Comparison of ENCODE assay signal across 9 cellular contexts in the genomic region with DNA sequence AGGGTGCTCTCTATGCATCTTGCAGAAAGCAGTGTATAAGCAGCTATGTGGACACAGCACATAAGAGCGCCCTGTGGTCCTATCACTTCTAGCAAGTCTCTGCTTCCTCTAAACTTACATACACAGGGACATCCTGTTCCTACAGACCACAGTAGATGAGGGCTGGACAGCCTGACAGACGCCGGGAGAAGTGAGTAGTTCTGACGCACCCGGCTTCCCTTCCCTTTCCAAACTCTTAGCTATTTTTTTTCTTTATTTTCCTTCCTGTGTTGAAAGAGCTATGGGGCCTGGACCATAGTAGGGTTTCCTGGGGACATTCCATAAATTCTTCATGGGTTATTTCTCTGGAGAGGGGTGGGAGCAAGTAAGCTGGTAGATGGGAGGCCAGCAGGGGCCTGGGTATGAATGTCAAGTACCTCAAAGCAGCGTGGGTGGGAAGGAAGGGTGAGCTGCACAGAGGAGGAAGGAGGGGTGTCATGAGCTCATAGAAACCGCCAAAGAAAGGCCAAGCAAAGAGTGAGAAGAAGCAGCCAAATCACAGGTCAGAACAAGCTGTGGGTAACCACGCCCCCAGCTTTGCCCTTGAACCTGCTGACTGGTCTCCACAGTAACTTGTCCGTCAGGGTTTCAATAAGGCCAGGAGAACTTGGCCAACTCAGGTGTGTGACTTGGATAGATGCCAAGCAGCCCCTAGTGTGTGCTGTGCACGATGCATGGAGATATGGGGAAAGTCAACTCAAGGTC. TPM values are rescaled to one million over a fixed set of nuclear protein-coding genes. Genes with fewer than 3 reads are reported as not detected.
DNase-seq lines count a peak whose midpoint lies in the region; ATAC-seq lines count a peak whose summit lies in the region.
"Had no signal": no experiment of that assay in that cellular context is flagged by ENCODE, and none has a peak within 500 bp of the region (broad histone marks: within the 10 kb centered on the region; RNA-seq: fewer than 3 reads in every experiment).

No MANE protein-coding gene starts in this region.

- H2AK5ac ChIP-seq in neuronal stem cell (ENCODE audit: low read depth, low read length), result no peak overlapping the region

- WGBS in neuronal stem cell (ENCODE audit: extremely low coverage in 2 of 2, insufficient read length in 2 of 2, insufficient replicate concordance in 1 of 2), 2 donors, result no CpG with 5 or more reads among the region's 10 CpGs

- no peak overlapping the region for H2BK12ac ChIP-seq in neuronal stem cell (ENCODE audit: low read length)

- H3K4me1 ChIP-seq in neuronal stem cell (ENCODE audit: control insufficient read depth in 2 of 2, insufficient read depth in 1 of 2, low read depth in 1 of 2, low read length in 2 of 2), result peaks cover 7 to 8% of the 10 kb centered on the region in 2 donors

- no peak overlapping the region for H3K4ac ChIP-seq in neuronal stem cell (ENCODE audit: low read length)

- H3K36me3 ChIP-seq in neuronal stem cell (replicated peaks in 1 of 2; ENCODE audit: control insufficient read depth in 2 of 2, insufficient read depth in 2 of 2, low read length in 2 of 2), result peaks cover 0 to 2% of the 10 kb centered on the region in 2 donors

- no peak overlapping the region for H3K4me3 ChIP-seq in neuronal stem cell (ENCODE audit: low read length in 2 of 2)

- H3K9me3 ChIP-seq in neuronal stem cell (replicated peaks in 1 of 2; ENCODE audit: control insufficient read depth in 2 of 2, insufficient read depth in 1 of 2, low read depth in 1 of 2, low read length in 2 of 2), result peaks cover 2% of the 10 kb centered on the region in 2 donors

- ATAC-seq in HG03457 (IDR thresholded peaks at IDR 0.05; ENCODE audit: unreplicated experiment), result no peak
- ATAC-seq: stimulated activated naive CD8-positive, alpha-beta T cell treated with anti-CD3 and anti-CD28 coated beads, Interleukin-15, amount 100 ng/mL, for 72 hours had no signal

- H2AFZ ChIP-seq in neuronal stem cell (ENCODE audit: low read length), result no peak overlapping the region

- no peak overlapping the region for H2BK15ac ChIP-seq in neuronal stem cell (ENCODE audit: low read length)

- H3K4me2 ChIP-seq in neuronal stem cell (ENCODE audit: insufficient read depth, low read length, poor library complexity, severe bottlenecking), result no peak overlapping the region

- H4K91ac ChIP-seq in neuronal stem cell (ENCODE audit: low read depth, low read length, poor library complexity), result no peak overlapping the region

- H3K27me3 ChIP-seq in neuronal stem cell (ENCODE audit: control insufficient read depth in 3 of 3, insufficient read depth in 3 of 3, low read depth in 1 of 3, low read length in 3 of 3), result no peaks in the 10 kb centered on the region

- no peak overlapping the region for H3K14ac ChIP-seq in neuronal stem cell (ENCODE audit: low read length)

- no peak overlapping the region for H2BK5ac ChIP-seq in neuronal stem cell (ENCODE audit: low read length)

- H3K27ac ChIP-seq in neuronal stem cell (replicated peaks; ENCODE audit: low read length), result no peak overlapping the region

- peak overlapping the region; percentile 1 for H3K18ac ChIP-seq in neuronal stem cell (ENCODE audit: low read length)

- H2BK120ac ChIP-seq in neuronal stem cell (ENCODE audit: low read depth, low read length), result no peak overlapping the region

- H4K8ac ChIP-seq in neuronal stem cell (ENCODE audit: low read depth, low read length), result no peak overlapping the region

- no peak overlapping the region for H3K23ac ChIP-seq in neuronal stem cell (ENCODE audit: low read depth, low read length, poor library complexity)

- DNase-seq in COR-L47 (lab: John Stamatoyannopoulos, UW) (peak; percentile 27), NCI-H226 (peak; percentile 94), dermis blood vessel endothelial cell (peak; percentile 96), neuronal stem cell (ENCODE audit: low spot score) (no peak), NCI-H1694 treated with DMSO at 0.1 percent for 48 hours (lab: John Stamatoyannopoulos, UW) (no peak), T-helper 2 cell (no peak), midbrain (lab: John Stamatoyannopoulos, UW) (no peak)
- DNase-seq: stimulated activated naive CD8-positive, alpha-beta T cell treated with anti-CD3 and anti-CD28 coated beads, Interleukin-15, amount 100 ng/mL, for 72 hours had no signal

- H3K9ac ChIP-seq in neuronal stem cell (ENCODE audit: low read depth, low read length, poor library complexity), result no peak overlapping the region

- H3K79me1 ChIP-seq in neuronal stem cell (ENCODE audit: low read depth, low read length), result no peaks in the 10 kb centered on the region

RNA-seq across cellular contexts. Expression of a gene that starts 36.6 kb away (rescaled TPM):
- total RNA-seq in dermis blood vessel endothelial cell, result 54.8 and 95.8 TPM in 2 replicates
- polyA plus RNA-seq in neuronal stem cell (2013, experiment 1 of 2), result 1.2 TPM
- polyA plus RNA-seq in neuronal stem cell (2013, experiment 2 of 2), result 1.1 TPM

Comparison
In these comparisons a context has a peak if more than half of its experiments do, and no peak if none do; other contexts are left out.
1. DNase-seq: peak in COR-L47 (single experiment), NCI-H226 (single experiment) and dermis blood vessel endothelial cell (single experiment); none in neuronal stem cell (single experiment), NCI-H1694 treated with DMSO at 0.1 percent for 48 hours (single experiment), T-helper 2 cell (0 of 5) and midbrain (single experiment).